33 cellular contexts compared by ENCODE assay signal in genomic region chr15:101390462-101390861, GRCh38.
"Had no signal": no experiment of that assay in that cellular context is flagged by ENCODE, and none has a peak within 500 bp of the region (broad histone marks: within the 10 kb centered on the region; RNA-seq: fewer than 3 reads in every experiment).

No MANE protein-coding gene starts in this region.

- H3K9me3 ChIP-seq: SJSA1, SK-N-SH had no signal

- H3K4me2 ChIP-seq: KMS-11, SK-N-SH had no signal

- ATAC-seq: activated CD8-positive, alpha-beta T cell treated with anti-CD3 and anti-CD28 coated beads for 36 hours; activated naive CD8-positive, alpha-beta T cell treated with anti-CD3 and anti-CD28 coated beads, Interleukin-2, amount 50 U/mL, for 24 hours; activated T-cell treated with anti-CD3 and anti-CD28 coated beads, Interleukin-2, amount 50 U/mL, for 72 hours; activated T-helper 17 cell treated with anti-CD3 and anti-CD28 coated beads, Interleukin-2, amount 50 U/mL, for 72 hours; Panc1 had no signal

- H3K27ac ChIP-seq: KMS-11, SJSA1 had no signal

- H3K9ac ChIP-seq: KMS-11, SK-N-SH had no signal

- H3K4me1 Mint-ChIP-seq: activated naive CD4-positive, alpha-beta T cell treated with anti-CD3 and anti-CD28 coated beads, Interleukin-2, amount 10 ng/mL, durations not matched to agents 7 days and 5 days; activated T-helper 17 cell treated with anti-CD3 and anti-CD28 coated beads, Interleukin-2, amount 50 U/mL, for 72 hours had no signal

- H3K9me3 Mint-ChIP-seq: activated B cell treated with CpG ODN at 0.5 μM for 24 hours; activated CD8-positive, alpha-beta T cell treated with anti-CD3 and anti-CD28 coated beads for 36 hours; activated naive CD4-positive, alpha-beta T cell treated with anti-CD3 and anti-CD28 coated beads, Interleukin-2, amount 10 ng/mL, durations not matched to agents 7 days and 5 days; activated naive CD8-positive, alpha-beta T cell treated with anti-CD3 and anti-CD28 coated beads, Interleukin-2, amount 50 U/mL, for 24 hours; activated T-cell treated with anti-CD3 and anti-CD28 coated beads, Interleukin-2, amount 50 U/mL, for 72 hours; activated T-helper 17 cell treated with anti-CD3 and anti-CD28 coated beads, Interleukin-2, amount 50 U/mL, for 72 hours; brain; T-helper 1 cell treated with Interleukin-12 subunit alpha and Interleukin-12 subunit beta and Interleukin-4 antibody, amounts not matched to agents 30 μg/mL and 1 μg/mL, for 36 hours; T-helper 2 cell treated with Interferon-gamma antibody and Interleukin-4, amounts not matched to agents 5 μg/mL and 100 μg/mL, for 36 hours had no signal

- H3K27ac Mint-ChIP-seq: activated B cell treated with CpG ODN at 0.5 μM for 24 hours; activated CD8-positive, alpha-beta T cell treated with anti-CD3 and anti-CD28 coated beads for 36 hours; activated naive CD4-positive, alpha-beta T cell treated with anti-CD3 and anti-CD28 coated beads, Interleukin-2, amount 10 ng/mL, durations not matched to agents 7 days and 5 days; activated naive CD8-positive, alpha-beta T cell; activated naive CD8-positive, alpha-beta T cell treated with anti-CD3 and anti-CD28 coated beads, Interleukin-2, amount 50 U/mL, for 24 hours; activated T-cell treated with anti-CD3 and anti-CD28 coated beads, Interleukin-2, amount 50 U/mL, for 72 hours; activated T-helper 17 cell treated with anti-CD3 and anti-CD28 coated beads, Interleukin-2, amount 50 U/mL, for 72 hours; brain; T-helper 1 cell treated with Interleukin-12 subunit alpha and Interleukin-12 subunit beta and Interleukin-4 antibody, amounts not matched to agents 30 μg/mL and 1 μg/mL, for 36 hours; T-helper 2 cell treated with Interferon-gamma antibody and Interleukin-4, amounts not matched to agents 5 μg/mL and 100 μg/mL, for 36 hours had no signal

- H3K4me3 Mint-ChIP-seq: activated B cell treated with CpG ODN at 0.5 μM for 24 hours; activated CD8-positive, alpha-beta T cell treated with anti-CD3 and anti-CD28 coated beads for 36 hours; activated naive CD4-positive, alpha-beta T cell treated with anti-CD3 and anti-CD28 coated beads, Interleukin-2, amount 10 ng/mL, durations not matched to agents 7 days and 5 days; activated naive CD8-positive, alpha-beta T cell; activated naive CD8-positive, alpha-beta T cell treated with anti-CD3 and anti-CD28 coated beads, Interleukin-2, amount 50 U/mL, for 24 hours; activated T-cell treated with anti-CD3 and anti-CD28 coated beads, Interleukin-2, amount 50 U/mL, for 72 hours; activated T-helper 17 cell treated with anti-CD3 and anti-CD28 coated beads, Interleukin-2, amount 50 U/mL, for 72 hours; brain; T-helper 1 cell treated with Interleukin-12 subunit alpha and Interleukin-12 subunit beta and Interleukin-4 antibody, amounts not matched to agents 30 μg/mL and 1 μg/mL, for 36 hours; T-helper 2 cell treated with Interferon-gamma antibody and Interleukin-4, amounts not matched to agents 5 μg/mL and 100 μg/mL, for 36 hours had no signal

- DNase-seq: activated B cell treated with CpG ODN at 0.5 μM for 24 hours; activated CD4-positive, alpha-beta T cell treated with anti-CD3 and anti-CD28 coated beads for 4 hours; activated CD8-positive, alpha-beta T cell treated with anti-CD3 and anti-CD28 coated beads for 36 hours; activated naive CD4-positive, alpha-beta T cell treated with anti-CD3 and anti-CD28 coated beads, Interleukin-2, amount 10 ng/mL, durations not matched to agents 7 days and 5 days; activated naive CD8-positive, alpha-beta T cell treated with anti-CD3 and anti-CD28 coated beads, Interleukin-2, amount 50 U/mL, for 24 hours; activated T-cell treated with anti-CD3 and anti-CD28 coated beads, Interleukin-2, amount 50 U/mL, for 1 hour; activated T-cell treated with anti-CD3 and anti-CD28 coated beads, Interleukin-2, amount 50 U/mL, for 72 hours; anterior cingulate cortex; caudate nucleus; cerebellar nuclear complex; MM.1S; MV-4-11; NCI-H1092; NCI-H1436 treated with DMSO at 0.1 percent for 48 hours; NCI-H187; NCI-H2029 treated with DMSO at 0.1 percent for 48 hours; NCI-H2107; NCI-H2171; NCI-H2227 treated with DMSO at 0.1 percent for 48 hours; NCI-H446; NCI-H510A treated with DMSO at 0.1 percent for 48 hours; NCI-H526 treated with DMSO at 0.1 percent for 48 hours; NCI-H774; SHP77 treated with DMSO at 0.1 percent for 48 hours; SK-N-SH had no signal

- H3K36me3 ChIP-seq: SJSA1 had no signal

- H3K27me3 ChIP-seq: SJSA1 had no signal

- H3K27me3 Mint-ChIP-seq: activated CD8-positive, alpha-beta T cell treated with anti-CD3 and anti-CD28 coated beads for 36 hours; brain had no signal

- H3K4me3 ChIP-seq: SJSA1 had no signal

- H3K36me3 Mint-ChIP-seq: activated naive CD4-positive, alpha-beta T cell treated with anti-CD3 and anti-CD28 coated beads, Interleukin-2, amount 10 ng/mL, durations not matched to agents 7 days and 5 days; activated naive CD8-positive, alpha-beta T cell; brain had no signal
